ENCODE assay signal across 8 cellular contexts in the genomic region with DNA sequence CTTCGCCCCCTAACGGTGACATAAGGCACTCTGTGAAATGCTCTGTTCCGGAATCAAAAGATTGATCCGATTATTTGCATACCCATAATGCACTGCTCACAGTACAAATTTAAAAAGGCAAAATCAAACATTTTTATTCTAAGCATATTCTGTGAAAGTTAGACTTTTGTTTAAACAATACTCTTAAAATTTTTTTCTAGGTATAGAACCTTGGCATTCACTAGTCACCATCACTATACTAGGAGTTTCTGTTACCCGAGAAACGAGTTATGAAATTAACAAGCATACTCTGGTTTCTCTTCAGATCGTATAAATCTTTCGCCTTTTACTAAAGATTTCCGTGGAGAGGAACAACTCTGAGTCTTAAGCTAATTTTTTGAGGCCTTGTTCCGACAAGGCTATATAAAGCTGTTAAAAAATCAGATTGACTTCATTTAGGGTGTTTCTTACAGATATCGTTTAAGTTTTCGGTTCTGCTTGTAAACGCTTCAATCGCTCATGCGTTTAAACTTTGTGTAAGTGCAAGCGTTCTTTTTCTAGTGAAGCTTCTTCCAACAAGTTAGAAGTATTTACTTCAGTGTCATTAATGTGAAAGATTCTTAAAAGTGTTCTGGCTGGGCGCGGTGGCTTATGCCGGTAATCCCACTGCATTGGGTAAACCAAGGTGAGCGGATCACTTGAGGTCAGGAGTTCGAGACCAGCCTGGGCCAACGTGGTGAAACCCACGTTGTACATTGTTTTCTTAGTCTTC. TPM values are rescaled to one million over a fixed set of nuclear protein-coding genes. Genes with fewer than 3 reads are reported as not detected.
DNase-seq lines count a peak whose midpoint lies in the region; ATAC-seq and TF ChIP-seq lines count a peak whose summit lies in the region.

Gene RNU5B-1 (plus strand): TSS at position 285 of the 751 bp plus-strand sequence.

- TF ChIP-seq CTCF in GM12875 (IDR thresholded peaks at IDR 0.05; ENCODE audit: borderline replicate concordance, insufficient read depth, low read depth, low read length) (peak; percentile 78; the same call in 1 of the 2 replicates), right atrium auricular region (IDR thresholded peaks at IDR 0.05) (peak; percentile 66 to 85), psoas muscle (IDR thresholded peaks at IDR 0.05) (peak; percentile 84), vagina (IDR thresholded peaks at IDR 0.05) (no peak)

- H3K4me1 ChIP-seq in right atrium auricular region (peaks cover 0 to 12% of the 10 kb centered on the region in 2 donors), psoas muscle (peaks cover 14% of the 10 kb centered on the region), vagina (peaks cover 13% of the 10 kb centered on the region)

- H3K36me3 ChIP-seq in right atrium auricular region (no peaks in the 10 kb centered on the region), psoas muscle (ENCODE audit: insufficient read depth in 1 of 2, low read depth in 1 of 2) (no peaks in the 10 kb centered on the region), vagina (no peaks in the 10 kb centered on the region)

- DNase-seq in NCI-H128 (lab: John Stamatoyannopoulos, UW; ENCODE audit: unreplicated experiment) (peak; percentile 57), T follicular helper cell (ENCODE audit: low read depth) (peak; percentile 69), amygdala (lab: John Stamatoyannopoulos, UW) (peak in 31 of 56 donors; percentile 7 to 98 (median 26)), right atrium auricular region (ENCODE audit: low spot score) (no peak), psoas muscle (peak; percentile 47 to 80), vagina (ENCODE audit: extremely low spot score in 2 of 2) (no peak)

- TF ChIP-seq POLR2A in vagina (IDR thresholded peaks at IDR 0.05): peak in 1 of 2 donors; percentile 93

- intact Hi-C loops in psoas muscle (cut with DNase I): loop anchor here in 1 of 2 donors (5.0 kb wide), 1 partner anchor 117 kb away; the partner anchor contains the start of gene CLPX
- intact Hi-C loops in vagina (cut with DNase I): no loop called here

- H3K9me3 ChIP-seq in right atrium auricular region (no peaks in the 10 kb centered on the region), psoas muscle (no peaks in the 10 kb centered on the region), vagina (no peaks in the 10 kb centered on the region)

- H3K27ac ChIP-seq in right atrium auricular region (peak within 1 kb of the TSS; percentile 82 to 92), psoas muscle (peak within 1 kb of the TSS; percentile 88), vagina (peak within 1 kb of the TSS; percentile 85)

- H3K27me3 ChIP-seq in right atrium auricular region (no peaks in the 10 kb centered on the region), psoas muscle (ENCODE audit: insufficient read depth in 3 of 3, low read length in 2 of 3) (no peaks in the 10 kb centered on the region), vagina (no peaks in the 10 kb centered on the region)

- H3K4me3 ChIP-seq in GM12875 (ENCODE audit: low read depth, low read length): peak within 1 kb of the TSS; percentile 55
- H3K4me3 ChIP-seq in right atrium auricular region: peak within 1 kb of the TSS; percentile 44 to 61
- H3K4me3 ChIP-seq in psoas muscle: peak within 1 kb of the TSS; percentile 72
- peak within 1 kb of the TSS; percentile 50 to 55 for H3K4me3 ChIP-seq in vagina

- WGBS in psoas muscle, 3 donors: 0 to 1% (median 1%) methylated on average over 23 of the region's 23 CpGs

- ATAC-seq in HG02678 (IDR thresholded peaks at IDR 0.05; ENCODE audit: unreplicated experiment) (peak; percentile 72), psoas muscle (peak; percentile 89 to 93 (median 90))

RNA-seq across cellular contexts. Expression of gene RNU5B-1, which starts in this region (rescaled TPM):
- total RNA-seq in right atrium auricular region (not detected), psoas muscle (10 to 100 TPM in 3 of 4 donors, not detected in 1; 12.8 to 34.0 (median 13.9) TPM), vagina (not detected)
- polyA plus RNA-seq in psoas muscle: not detected

Comparison
In these comparisons a context has a peak if more than half of its experiments do, and no peak if none do; other contexts are left out.
1. CTCF ChIP-seq: peak in GM12875 (single experiment), right atrium auricular region (2 of 2) and psoas muscle (single experiment); none in vagina (0 of 3).
2. DNase-seq: peak in NCI-H128 (single experiment), T follicular helper cell (single experiment), amygdala (31 of 56) and psoas muscle (2 of 2); none in right atrium auricular region (single experiment) and vagina (0 of 2).
3. Peak in every context shown above with its lines, with median percentiles within 50 percentile points of each other: H3K4me3 ChIP-seq and H3K27ac ChIP-seq.